8 cellular contexts compared by ENCODE assay signal in genomic region chr6:163460307-163460782, GRCh38. TPM values are rescaled to one million over a fixed set of nuclear protein-coding genes. Genes with fewer than 3 reads are reported as not detected.
DNase-seq lines count a peak whose midpoint lies in the region; ATAC-seq and TF ChIP-seq lines count a peak whose summit lies in the region.

No MANE protein-coding gene starts in this region.

- H3K27me3 Mint-ChIP-seq in nephron (ENCODE audit: low read depth) = no peaks in the 10 kb centered on the region

- peak overlapping the region in 2 of 3 experiments; percentile 26 to 59 for H3K27ac Mint-ChIP-seq in nephron

- peak; percentile 88 for ATAC-seq in GM18508 (IDR thresholded peaks at IDR 0.05; ENCODE audit: insufficient read depth, unreplicated experiment)
- no peak for ATAC-seq in left colon

- TF ChIP-seq CTCF in nephron (IDR thresholded peaks at IDR 0.05; ENCODE audit: unreplicated experiment in 3 of 3) = no peak

- peaks cover 8% of the 10 kb centered on the region for H3K9me3 Mint-ChIP-seq in nephron

- H3K36me3 Mint-ChIP-seq in nephron (ENCODE audit: low read depth) = peaks cover 89% of the 10 kb centered on the region

- peaks cover 43% of the 10 kb centered on the region for H3K4me1 Mint-ChIP-seq in nephron

- DNase-seq in H4 (ENCODE audit: low spot score) (peak; percentile 32), NAMALWA (ENCODE audit: low spot score) (peak; percentile 55), dermis blood vessel endothelial cell (peak; percentile 64), NCI-H82 treated with DMSO at 0.1 percent for 48 hours (lab: John Stamatoyannopoulos, UW; ENCODE audit: unreplicated experiment) (no peak), NCI-H2107 (lab: John Stamatoyannopoulos, UW) (no peak), left colon (no peak)

- intact Hi-C loops in left colon (cut with DNase I, micrococcal nuclease) = no loop called here

- H3K4me3 Mint-ChIP-seq in nephron = peak overlapping the region in 2 of 3 experiments; percentile 33 to 54

RNA-seq across cellular contexts. Expression of gene QKI, which starts 45.8 kb away (rescaled TPM):
- 33.6 and 59.4 TPM in 2 replicates for total RNA-seq in H4 (2014; rRNA removed; shearing (Covaris generic))
- 307 and 356 TPM in 2 replicates for total RNA-seq in dermis blood vessel endothelial cell
- total RNA-seq in left colon = 10 to 100 TPM; 12.9 to 31.8 TPM

Comparison
In these comparisons a context has a peak if more than half of its experiments do, and no peak if none do; other contexts are left out.
1. DNase-seq: peak in H4 (single experiment), NAMALWA (single experiment) and dermis blood vessel endothelial cell (single experiment); none in NCI-H82 treated with DMSO at 0.1 percent for 48 hours (single experiment), NCI-H2107 (single experiment) and left colon (0 of 2).